7 cellular contexts compared by ENCODE assay signal in genomic region chr14:77799455-77799854, GRCh38. TPM values are rescaled to one million over a fixed set of nuclear protein-coding genes. Genes with fewer than 3 reads are reported as not detected.
DNase-seq lines count a peak whose midpoint lies in the region; ATAC-seq and TF ChIP-seq lines count a peak whose summit lies in the region.
"Not testable (repeated sequence)": the region's sequence is repeated elsewhere in the genome, so short reads cannot be mapped to it uniquely, and the experiment has no call there.

No MANE protein-coding gene starts in this region.

- peak overlapping the region; percentile 93 for H3K4me3 ChIP-seq in GM12875 (ENCODE audit: low read depth, low read length)
- H3K4me3 ChIP-seq in KMS-11 (IDR thresholded peaks at IDR 0.05; ENCODE audit: insufficient read depth, low read depth, low read length), result not testable (repeated sequence)
- peak overlapping the region; percentile 76 for H3K4me3 ChIP-seq in brain microvascular endothelial cell (ENCODE audit: low read depth, low read length)
- H3K4me3 ChIP-seq in fibroblast of villous mesenchyme (ENCODE audit: low read depth, low read length), result peak overlapping the region; percentile 71
- peak overlapping the region; percentile 66 to 94 (median 89) for H3K4me3 ChIP-seq in gastrocnemius medialis

- peak; percentile 2 for ATAC-seq in activated B cell treated with CpG ODN at 0.5 μM for 24 hours (ENCODE audit: low read depth)
- not testable (repeated sequence) for ATAC-seq in gastrocnemius medialis

- H2AFZ ChIP-seq in KMS-11 (ENCODE audit: low read depth), result peak overlapping the region; percentile 78

- not testable (repeated sequence) for TF ChIP-seq POLR2A in gastrocnemius medialis (IDR thresholded peaks at IDR 0.05)

- H3K27me3 Mint-ChIP-seq in activated B cell treated with CpG ODN at 0.5 μM for 24 hours; mesothelial cell of epicardium (ENCODE audit: low read depth): not testable (repeated sequence)

- H3K9ac ChIP-seq in KMS-11, result peak overlapping the region; percentile 76; the same call in 1 of the 2 replicates

- DNase-seq in activated B cell treated with CpG ODN at 0.5 μM for 24 hours; brain microvascular endothelial cell; fibroblast of villous mesenchyme (ENCODE audit: low read depth); mesothelial cell of epicardium (ENCODE audit: low spot score in 2 of 2, unreplicated experiment in 2 of 2); gastrocnemius medialis: not testable (repeated sequence)

- H3K27ac ChIP-seq in KMS-11, brain microvascular endothelial cell: not testable (repeated sequence)
- H3K27ac ChIP-seq in gastrocnemius medialis, result peak overlapping the region; percentile 87 to 98 (median 96)

- H3K4me2 ChIP-seq in KMS-11, result peak overlapping the region; percentile 42; the same call in 1 of the 2 replicates

- H3K36me3 Mint-ChIP-seq in activated B cell treated with CpG ODN at 0.5 μM for 24 hours (ENCODE audit: low read depth); mesothelial cell of epicardium: not testable (repeated sequence)

- not testable (repeated sequence) for H3K79me2 ChIP-seq in KMS-11 (ENCODE audit: insufficient read depth, low read depth)

- H3K36me3 ChIP-seq in KMS-11 (ENCODE audit: insufficient read depth); brain microvascular endothelial cell (replicated peaks); gastrocnemius medialis: not testable (repeated sequence)

- not testable (repeated sequence) for H3K9me3 ChIP-seq in gastrocnemius medialis

- H3K27ac Mint-ChIP-seq in activated B cell treated with CpG ODN at 0.5 μM for 24 hours, result peak overlapping the region; percentile 84
- peak overlapping the region; percentile 72 for H3K27ac Mint-ChIP-seq in mesothelial cell of epicardium

- CTCF ChIA-PET in activated B cell treated with CpG ODN at 0.5 μM for 24 hours (lab: Charles Lee), result interaction anchor here (1.5 kb wide), 1 partner anchor 39 kb away, joined by 4 read pairs; the partner anchor contains the start of gene SNW1

- not testable (repeated sequence) for TF ChIP-seq CTCF in GM12875 (IDR thresholded peaks at IDR 0.05; ENCODE audit: borderline replicate concordance, insufficient read depth, low read depth, low read length); KMS-11 (conservative IDR thresholded peaks at IDR 0.05; ENCODE audit: low read depth, low read length); activated B cell treated with CpG ODN at 0.5 μM for 24 hours (IDR thresholded peaks at IDR 0.05); brain microvascular endothelial cell (IDR thresholded peaks at IDR 0.05; ENCODE audit: low read depth, low read length, missing control alignments); fibroblast of villous mesenchyme (IDR thresholded peaks at IDR 0.05; ENCODE audit: insufficient read depth, low read depth, low read length); mesothelial cell of epicardium (IDR thresholded peaks at IDR 0.05; ENCODE audit: unreplicated experiment); gastrocnemius medialis (IDR thresholded peaks at IDR 0.05 in 4 of 5, conservative IDR thresholded peaks at IDR 0.05 in 1 of 5)

- not testable (repeated sequence) for H4K20me1 ChIP-seq in KMS-11 (ENCODE audit: insufficient read depth)

- not testable (repeated sequence) for H3K4me1 Mint-ChIP-seq in activated B cell treated with CpG ODN at 0.5 μM for 24 hours, mesothelial cell of epicardium

- in situ Hi-C loops in brain microvascular endothelial cell (cut with HindIII; ENCODE audit: low pct_ligation_motif_present, low sequenced_read_pairs); gastrocnemius medialis (cut with MboI; ENCODE audit: low sequenced_read_pairs in 4 of 4): not testable (repeated sequence)

- POLR2A ChIA-PET in activated B cell treated with CpG ODN at 0.5 μM for 24 hours (lab: Charles Lee), result interaction anchor here (0.5 to 2.2 kb wide), 2 partner anchors 18 to 39 kb away, joined by 6 to 21 read pairs; partner anchors contain the start of gene SNW1

- H3K4me1 ChIP-seq in KMS-11 (ENCODE audit: low read depth, poor library complexity, severe bottlenecking), result not testable (repeated sequence)
- H3K4me1 ChIP-seq in gastrocnemius medialis, result peaks cover 12 to 14% of the 10 kb centered on the region in 2 donors

- peak overlapping the region; percentile 88 for H3K4me3 Mint-ChIP-seq in activated B cell treated with CpG ODN at 0.5 μM for 24 hours
- peak overlapping the region; percentile 84 for H3K4me3 Mint-ChIP-seq in mesothelial cell of epicardium

- not testable (repeated sequence) for H3K27me3 ChIP-seq in KMS-11 (ENCODE audit: insufficient read depth, low read depth); brain microvascular endothelial cell (replicated peaks); gastrocnemius medialis

- H3K9me3 Mint-ChIP-seq in activated B cell treated with CpG ODN at 0.5 μM for 24 hours, mesothelial cell of epicardium: not testable (repeated sequence)

- intact Hi-C loops in activated B cell treated with CpG ODN at 0.5 μM for 24 hours (cut with micrococcal nuclease); gastrocnemius medialis (cut with DNase I; ENCODE audit: low total_unique reads): not testable (repeated sequence)

RNA-seq across cellular contexts. Expression of gene ADCK1, which starts 0.5 kb away (rescaled TPM):
- 8.6 and 10.4 TPM in 2 replicates for total RNA-seq in activated B cell treated with CpG ODN at 0.5 μM for 24 hours
- 6.5 and 10.3 TPM in 2 replicates for total RNA-seq in fibroblast of villous mesenchyme
- total RNA-seq in mesothelial cell of epicardium, result 13.2 to 13.3 TPM (median 13.2 TPM) in 3 replicates
- total RNA-seq in gastrocnemius medialis, result 10 to 100 TPM in 1 of 4 donors, 1 to 10 TPM in 3; 3.5 to 11.0 (median 5.5) TPM

RNA-seq across cellular contexts. Expression of gene SNW1, which starts 38.5 kb away (rescaled TPM):
- 88.2 and 89.3 TPM in 2 replicates for total RNA-seq in activated B cell treated with CpG ODN at 0.5 μM for 24 hours
- total RNA-seq in fibroblast of villous mesenchyme, result 56.6 and 58.9 TPM in 2 replicates
- total RNA-seq in mesothelial cell of epicardium, result 79.7 to 82.9 TPM (median 82.4 TPM) in 3 replicates
- 10 to 100 TPM; 47.1 to 59.7 (median 54.4) TPM for total RNA-seq in gastrocnemius medialis
